Comparison of ENCODE assay signal across 11 cellular contexts in genomic region chr6:53322188-53323029, GRCh38. TPM values are rescaled to one million over a fixed set of nuclear protein-coding genes. Genes with fewer than 3 reads are reported as not detected.
DNase-seq lines count a peak whose midpoint lies in the region.
"Had no signal": no experiment of that assay in that cellular context is flagged by ENCODE, and none has a peak within 500 bp of the region (broad histone marks: within the 10 kb centered on the region; RNA-seq: fewer than 3 reads in every experiment).

No MANE protein-coding gene starts in this region.

- H3K4me3 ChIP-seq in SK-N-MC (peak overlapping the region; percentile 48), esophagus (ENCODE audit: low read depth in 1 of 2, low read length in 2 of 2) (no peak overlapping the region)

- 54 to 59% methylated on average over 8 of the region's 8 CpGs for WGBS in esophagus, 2 donors

- DNase-seq in NCI-H82 (lab: John Stamatoyannopoulos, UW) (peak; percentile 42), NCI-H82 treated with DMSO at 0.1 percent for 48 hours (lab: John Stamatoyannopoulos, UW; ENCODE audit: unreplicated experiment) (no peak), SK-N-MC (ENCODE audit: low read depth, low spot score) (no peak), smooth muscle cell of the brain vasculature (ENCODE audit: low read depth, low spot score) (peak; percentile 21), pons (ENCODE audit: low spot score) (no peak), NAMALWA (ENCODE audit: low spot score) (no peak), SIG-M5 treated with dmso at 0.1 percent for 504 hours (lab: John Stamatoyannopoulos, UW; ENCODE audit: unreplicated experiment) (no peak)
- DNase-seq: activated CD4-positive, alpha-beta T cell treated with anti-CD3 and anti-CD28 coated beads, Interleukin-2, amount 50 U/mL, for 1 hour; cerebellar nuclear complex; NCI-H524 treated with DMSO at 0.1 percent for 48 hours had no signal

- H3K4me1 ChIP-seq in esophagus (ENCODE audit: control insufficient read depth in 2 of 2, insufficient read depth in 2 of 2, low read length in 1 of 2), result peaks cover 0 to 17% of the 10 kb centered on the region in 2 donors

- peak overlapping the region; percentile 76 for H3K27ac ChIP-seq in SK-N-MC
- H3K27ac ChIP-seq in esophagus (ENCODE audit: low read depth in 2 of 2, low read length in 1 of 2), result peak overlapping the region; percentile 50 to 52

- no peaks in the 10 kb centered on the region for H3K27me3 ChIP-seq in esophagus (ENCODE audit: control insufficient read depth in 1 of 2, insufficient read depth in 2 of 2, low read length in 2 of 2)

- peak overlapping the region; percentile 43 for H3K9ac ChIP-seq in SK-N-MC (ENCODE audit: insufficient read length)

- H3K9me3 ChIP-seq in SK-N-MC (ENCODE audit: low read depth, low read length) (no peaks in the 10 kb centered on the region), esophagus (ENCODE audit: control insufficient read depth in 2 of 2, insufficient read depth in 1 of 2, low read depth in 1 of 2, low read length in 1 of 2) (no peaks in the 10 kb centered on the region)

- H3K36me3 ChIP-seq in SK-N-MC (ENCODE audit: insufficient read depth, low read length), result peaks cover 10% of the 10 kb centered on the region
- H3K36me3 ChIP-seq in esophagus (ENCODE audit: control insufficient read depth in 2 of 2, insufficient read depth in 2 of 2, low read length in 1 of 2), result no peaks in the 10 kb centered on the region

RNA-seq across cellular contexts. Expression of gene ELOVL5, which starts 26.3 kb away (rescaled TPM):
- polyA plus RNA-seq in esophagus, result 10 to 100 TPM in 1 of 2 donors, 1 to 10 TPM in 1; 9.5 to 20.1 TPM

Comparison
In these comparisons a context has a peak if more than half of its experiments do, and no peak if none do; other contexts are left out.
1. DNase-seq: peak in NCI-H82 (single experiment) and smooth muscle cell of the brain vasculature (single experiment); none in NCI-H82 treated with DMSO at 0.1 percent for 48 hours (single experiment), SK-N-MC (single experiment), pons (single experiment), NAMALWA (single experiment) and SIG-M5 treated with dmso at 0.1 percent for 504 hours (single experiment).